ENCODE assay signal across 9 cellular contexts in genomic region chr6:167855825-167856425, GRCh38. TPM values are rescaled to one million over a fixed set of nuclear protein-coding genes. Genes with fewer than 3 reads are reported as not detected.
A peak's percentile ranks its signal among the peaks of the same experiment; 100 is the strongest.
DNase-seq lines count a peak whose midpoint lies in the region; ATAC-seq and TF ChIP-seq lines count a peak whose summit lies in the region.
"Had no signal": no experiment of that assay in that cellular context is flagged by ENCODE, and none has a peak within 500 bp of the region (broad histone marks: within the 10 kb centered on the region; RNA-seq: fewer than 3 reads in every experiment).

No MANE protein-coding gene starts in this region.

- in situ Hi-C loops in astrocyte of the spinal cord (cut with HindIII; ENCODE audit: low sequenced_read_pairs) = no loop called here

- TF ChIP-seq CTCF in AG09309 (IDR thresholded peaks at IDR 0.05; ENCODE audit: control insufficient read depth, insufficient read depth, low read depth, low read length, missing control alignments) (no peak), astrocyte of the spinal cord (IDR thresholded peaks at IDR 0.05; ENCODE audit: low read depth, low read length) (no peak)

- no peak for ATAC-seq in HG02938 (IDR thresholded peaks at IDR 0.05; ENCODE audit: unreplicated experiment)

- DNase-seq in AG09309 (ENCODE audit: low read depth) = peak; percentile 81
- peak; percentile 38 for DNase-seq in HK-2 (ENCODE audit: unreplicated experiment)
- peak; percentile 96 for DNase-seq in astrocyte of the spinal cord (ENCODE audit: low read depth, low spot score)
- peak; percentile 88 to 89 for DNase-seq in lung microvascular endothelial cell (ENCODE audit: low read depth in 2 of 2)
- no peak for DNase-seq in HuH-7 (ENCODE audit: low spot score)
- DNase-seq in NCI-H1105 (lab: John Stamatoyannopoulos, UW) = no peak
- DNase-seq in NCI-H510A treated with DMSO at 0.1 percent for 48 hours (lab: John Stamatoyannopoulos, UW) = no peak

- no peak overlapping the region for H3K4me3 ChIP-seq in AG09309 (ENCODE audit: control insufficient read depth, low read depth, low read length)
- H3K4me3 ChIP-seq in astrocyte of the spinal cord (ENCODE audit: low read depth, low read length) = no peak overlapping the region
- H3K4me3 ChIP-seq: lung had no signal

RNA-seq across cellular contexts. Expression of gene AFDN, which starts 29.2 kb away (rescaled TPM):
- total RNA-seq in lung microvascular endothelial cell = 79.8 and 137 TPM in 2 replicates

Comparison
In these comparisons a context has a peak if more than half of its experiments do, and no peak if none do; other contexts are left out.
1. DNase-seq: peak in AG09309 (single experiment), HK-2 (single experiment), astrocyte of the spinal cord (single experiment) and lung microvascular endothelial cell (2 of 2); none in HuH-7 (single experiment), NCI-H1105 (single experiment) and NCI-H510A treated with DMSO at 0.1 percent for 48 hours (single experiment).